Comparison of ENCODE assay signal across 7 cellular contexts in genomic region chr9:134778841-134779411, GRCh38.
DNase-seq lines count a peak whose midpoint lies in the region; ATAC-seq and TF ChIP-seq lines count a peak whose summit lies in the region.

No MANE protein-coding gene starts in this region.

- H3K4me1 Mint-ChIP-seq in nephron progenitor cell, result peaks cover 35% of the 10 kb centered on the region

- no peaks in the 10 kb centered on the region for H3K36me3 Mint-ChIP-seq in nephron progenitor cell (ENCODE audit: low read depth)

- DNase-seq in NCI-H82 treated with DMSO at 0.1 percent for 48 hours (lab: John Stamatoyannopoulos, UW; ENCODE audit: unreplicated experiment) (peak; percentile 18), epithelial cell of esophagus (ENCODE audit: low read depth) (no peak), nephron progenitor cell (peak; percentile 75), GM19238 (ENCODE audit: insufficient read length, low spot score) (no peak)
- no peak for DNase-seq in activated CD4-positive, alpha-beta T cell treated with anti-CD3 and anti-CD28 coated beads, Interleukin-2, amount 50 U/mL, for 4 hours

- no peak overlapping the region for H3K4me3 Mint-ChIP-seq in nephron progenitor cell

- H3K27me3 Mint-ChIP-seq in nephron progenitor cell (ENCODE audit: low read depth, poor library complexity), result no peaks in the 10 kb centered on the region

- no peaks in the 10 kb centered on the region for H3K9me3 Mint-ChIP-seq in nephron progenitor cell

- no peak overlapping the region for H3K4me3 ChIP-seq in epithelial cell of esophagus (ENCODE audit: low read length)

- TF ChIP-seq CTCF in GM12872 (IDR thresholded peaks at IDR 0.05; ENCODE audit: insufficient read depth, low read depth, low read length), result peak; percentile 31; the same call in 1 of the 3 replicates
- peak; percentile 3 for TF ChIP-seq CTCF in epithelial cell of esophagus (IDR thresholded peaks at IDR 0.05; ENCODE audit: insufficient read depth, low read depth, low read length, missing control alignments)
- peak; percentile 70 for TF ChIP-seq CTCF in nephron progenitor cell (IDR thresholded peaks at IDR 0.05)

- no peak for ATAC-seq in HG03342 (IDR thresholded peaks at IDR 0.05; ENCODE audit: unreplicated experiment)

- H3K27ac Mint-ChIP-seq in nephron progenitor cell, result no peak overlapping the region

Comparison
In these comparisons a context has a peak if more than half of its experiments do, and no peak if none do; other contexts are left out.
1. CTCF ChIP-seq: peak in every context shown above with its lines; median percentile 70 in nephron progenitor cell; 31 in GM12872; 3 in epithelial cell of esophagus.
2. DNase-seq: peak in NCI-H82 treated with DMSO at 0.1 percent for 48 hours (single experiment) and nephron progenitor cell (single experiment); none in epithelial cell of esophagus (single experiment), GM19238 (single experiment) and activated CD4-positive, alpha-beta T cell treated with anti-CD3 and anti-CD28 coated beads, Interleukin-2, amount 50 U/mL, for 4 hours (0 of 2).